1 cellular context compared by ENCODE assay signal in genomic region chr19:51226068-51226467, GRCh38.
TF ChIP-seq lines count a peak whose summit lies in the region.

No MANE protein-coding gene starts in this region.

TF ChIP-seq in K562, 482 proteins besides CTCF, POLR2A, EP300 and RAD21:
- peak; percentile 50; the same call in 1 of the 2 replicates for TF ChIP-seq ZNF766 (CRISPR knock-in tag; conservative IDR thresholded peaks at IDR 0.05)
- TF ChIP-seq ESRRA (IDR thresholded peaks at IDR 0.05; ENCODE audit: borderline replicate concordance, low read depth), result peak; percentile 54; the same call in 1 of the 2 replicates
- no peak for TF ChIP-seq PKNOX1 (IDR thresholded peaks at IDR 0.05)
- TF ChIP-seq SPI1 (IDR thresholded peaks at IDR 0.05; ENCODE audit: borderline replicate concordance, low read depth, low read length), result peak; percentile 63; the same call in 1 of the 2 replicates
- TF ChIP-seq RCOR1 (IDR thresholded peaks at IDR 0.05; ENCODE audit: borderline replicate concordance in 1 of 2, low read depth in 2 of 2, low read length in 2 of 2), result 0 out of 4 replicates have a peak, but pooled peaks of 1 of the 2 experiments have one; percentile 13
- no peak for TF ChIP-seq RBM25 (IDR thresholded peaks at IDR 0.05; ENCODE audit: low read depth, low read length, severe bottlenecking)
- TF ChIP-seq FOXK1 (CRISPR knock-in tag; IDR thresholded peaks at IDR 0.05; ENCODE audit: borderline replicate concordance), result no peak
- no peak for TF ChIP-seq STAT5A (IDR thresholded peaks at IDR 0.05; ENCODE audit: borderline replicate concordance, low read length)
- no peak for TF ChIP-seq ZNF740 (CRISPR knock-in tag; IDR thresholded peaks at IDR 0.05)
- no peak for TF ChIP-seq ZNF740 (tag; IDR thresholded peaks at IDR 0.05)
- no peak for TF ChIP-seq TBP (optimal IDR thresholded peaks at IDR 0.05; ENCODE audit: low read depth, low read length)
- TF ChIP-seq ETS2 (tag; IDR thresholded peaks at IDR 0.05; ENCODE audit: borderline replicate concordance, poor library complexity, severe bottlenecking), result no peak
- TF ChIP-seq ASH1L (IDR thresholded peaks at IDR 0.05; ENCODE audit: borderline replicate concordance, low read depth, partially characterized antibody), result no peak
- no peak for TF ChIP-seq ZNF780A (CRISPR knock-in tag; IDR thresholded peaks at IDR 0.05)
- no peak for TF ChIP-seq PHF20 (IDR thresholded peaks at IDR 0.05; ENCODE audit: partially characterized antibody)
- no peak for TF ChIP-seq ZNF431 (CRISPR knock-in tag; IDR thresholded peaks at IDR 0.05)
- TF ChIP-seq HDAC6 (IDR thresholded peaks at IDR 0.05; ENCODE audit: low read depth, low read length), result no peak
- peak; percentile 68 for TF ChIP-seq CTBP1 (IDR thresholded peaks at IDR 0.05; ENCODE audit: borderline replicate concordance)
- no peak for TF ChIP-seq HMGXB4 (CRISPR knock-in tag; IDR thresholded peaks at IDR 0.05)
- TF ChIP-seq ZBTB1 (CRISPR knock-in tag; IDR thresholded peaks at IDR 0.05; ENCODE audit: borderline replicate concordance, low read depth), result no peak
- peak in 1 of 2 experiments; percentile 55; a peak in 1 of 4 replicates for TF ChIP-seq ETV6 (IDR thresholded peaks at IDR 0.05; ENCODE audit: borderline replicate concordance in 1 of 2, low read depth in 2 of 2, low read length in 1 of 2)
- no peak for TF ChIP-seq ETV6 (CRISPR knock-in tag; IDR thresholded peaks at IDR 0.05; ENCODE audit: borderline replicate concordance)
- TF ChIP-seq SOX6 (IDR thresholded peaks at IDR 0.05), result no peak
- no peak for TF ChIP-seq KHSRP (IDR thresholded peaks at IDR 0.05)
- TF ChIP-seq HDGF (IDR thresholded peaks at IDR 0.05), result no peak
- TF ChIP-seq ETV5 (CRISPR knock-in tag; IDR thresholded peaks at IDR 0.05; ENCODE audit: low read depth), result no peak
- 0 out of 2 replicates have a peak, but pooled peaks have one; percentile 5 for TF ChIP-seq MAX (CRISPR knock-in tag; IDR thresholded peaks at IDR 0.05)
